ENCODE assay signal across 18 cellular contexts in genomic region chr3:131560795-131561194, GRCh38.
"Had no signal": no experiment of that assay in that cellular context is flagged by ENCODE, and none has a peak within 500 bp of the region (broad histone marks: within the 10 kb centered on the region; RNA-seq: fewer than 3 reads in every experiment).

No MANE protein-coding gene starts in this region.

- H3K4me1 Mint-ChIP-seq: memory B cell; mesothelial cell of epicardium; natural killer cell; stimulated activated naive B cell treated with anti-CD40 and anti-IgM and Interleukin-4, amounts not matched to agents 10 μg/mL and 1 μg/mL and 100 μg/mL, for 72 hours had no signal

- H3K4me3 Mint-ChIP-seq: memory B cell; mesothelial cell of epicardium; natural killer cell; stimulated activated naive B cell treated with anti-CD40 and anti-IgM and Interleukin-4, amounts not matched to agents 10 μg/mL and 1 μg/mL and 100 μg/mL, for 72 hours had no signal

- H3K36me3 Mint-ChIP-seq: memory B cell; mesothelial cell of epicardium; natural killer cell; stimulated activated naive B cell treated with anti-CD40 and anti-IgM and Interleukin-4, amounts not matched to agents 10 μg/mL and 1 μg/mL and 100 μg/mL, for 72 hours had no signal

- ATAC-seq: left cardiac atrium; lower lobe of right lung; natural killer cell; sciatic nerve; stimulated activated naive B cell treated with anti-CD40 and anti-IgM and Interleukin-4, amounts not matched to agents 10 μg/mL and 1 μg/mL and 100 μg/mL, for 72 hours; upper lobe of right lung had no signal

- FAIRE-seq: kidney had no signal

- H3K27ac Mint-ChIP-seq: memory B cell; mesothelial cell of epicardium; natural killer cell; stimulated activated naive B cell treated with anti-CD40 and anti-IgM and Interleukin-4, amounts not matched to agents 10 μg/mL and 1 μg/mL and 100 μg/mL, for 72 hours had no signal

- DNase-seq: colonic mucosa; effector CD4-positive, alpha-beta T cell; foreskin melanocyte; kidney; left cardiac atrium; left ventricle myocardium inferior; lower lobe of right lung; natural killer cell; posterior cingulate gyrus; spleen; stimulated activated CD4-positive, alpha-beta T cell treated with anti-CD3 and anti-CD28 coated beads, Interleukin-15, amount 100 ng/mL, for 24 hours; stimulated activated CD4-positive, alpha-beta T cell treated with anti-CD3 and anti-CD28 coated beads, Interleukin-1b, Interleukin-23, amount 100 ng/mL, for 48 hours; stimulated activated CD4-positive, alpha-beta T cell treated with anti-CD3 and anti-CD28 coated beads, Interleukin-4, amount 100 ng/mL, for 24 hours; stimulated activated naive B cell treated with anti-CD40 and anti-IgM and Interleukin-4, amounts not matched to agents 10 μg/mL and 1 μg/mL and 100 μg/mL, for 72 hours; upper lobe of right lung had no signal

- H3K9me3 Mint-ChIP-seq: memory B cell; mesothelial cell of epicardium; natural killer cell; stimulated activated naive B cell treated with anti-CD40 and anti-IgM and Interleukin-4, amounts not matched to agents 10 μg/mL and 1 μg/mL and 100 μg/mL, for 72 hours had no signal
